In the genomic region with DNA sequence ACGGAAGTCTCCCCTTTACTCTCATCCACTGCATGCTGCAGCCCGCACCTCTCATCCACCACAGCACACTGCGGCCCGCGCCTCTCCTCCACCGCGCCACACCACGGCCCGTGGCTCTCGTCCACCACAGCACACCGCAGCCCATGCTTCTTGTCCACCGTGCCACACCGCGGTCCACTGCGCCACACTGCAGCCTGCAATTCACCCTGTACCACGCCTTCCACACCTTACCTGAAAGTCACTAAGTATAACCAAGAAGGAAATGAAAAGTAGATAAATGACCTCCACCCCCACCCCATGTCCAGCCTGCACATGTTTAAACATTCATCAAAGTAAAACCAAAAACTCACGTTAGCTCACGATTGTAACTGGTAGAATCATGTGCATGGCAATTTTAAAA, we compare ENCODE assay signal across 12 cellular contexts.
DNase-seq lines count a peak whose midpoint lies in the region; ATAC-seq and TF ChIP-seq lines count a peak whose summit lies in the region.
"Had no signal": no experiment of that assay in that cellular context is flagged by ENCODE, and none has a peak within 500 bp of the region (broad histone marks: within the 10 kb centered on the region; RNA-seq: fewer than 3 reads in every experiment).

No MANE protein-coding gene starts in this region.

- no peak overlapping the region for H2BK20ac ChIP-seq in IMR-90 (ENCODE audit: low read depth, low read length)

- no peak for DNase-seq in IMR-90
- DNase-seq in immature natural killer cell: peak in 1 of 3 donors; percentile 24
- DNase-seq in sigmoid colon: peak; percentile 68
- DNase-seq in activated CD8-positive, alpha-beta memory T cell treated with anti-CD3 and anti-CD28 coated beads, Interleukin-2, amount 50 U/mL, for 4 hours: no peak
- no peak for DNase-seq in SW480 (ENCODE audit: low spot score)
- no peak for DNase-seq in GM23248
- DNase-seq: PC-9, testis had no signal

- dilution Hi-C loops in IMR-90 (cut with HindIII; ENCODE audit: low sequenced_read_pairs, unreplicated experiment): no loop called here

- TF ChIP-seq POLR2A in IMR-90 (IDR thresholded peaks at IDR 0.05; ENCODE audit: low read depth, low read length): no peak
- TF ChIP-seq POLR2A in sigmoid colon (IDR thresholded peaks at IDR 0.05): no peak

- in situ Hi-C loops in IMR-90 (cut with MboI; ENCODE audit: low sequenced_read_pairs): loop anchor here (25.0 kb wide), 1 partner anchor 174 kb away; the partner anchor contains the start of gene DIP2C
- in situ Hi-C loops in GM23248 (cut with MboI): no loop called here

- peaks cover 64% of the 10 kb centered on the region for H3K79me2 ChIP-seq in GM23248 (ENCODE audit: insufficient read depth)

- no peak overlapping the region for H3K4ac ChIP-seq in IMR-90 (ENCODE audit: low read depth, low read length)

- no peak overlapping the region for H2BK5ac ChIP-seq in IMR-90 (ENCODE audit: low read depth, low read length, poor library complexity, severe bottlenecking)

- peaks cover 3% of the 10 kb centered on the region for H3K4me1 ChIP-seq in IMR-90 (ENCODE audit: control insufficient read depth, insufficient read depth, low read length)
- H3K4me1 ChIP-seq in sigmoid colon: peaks cover 0 to 83% (median 64%) of the 10 kb centered on the region in 4 donors
- 0 out of 2 replicates have a peak, but pooled peaks cover 7% of the 10 kb centered on the region for H3K4me1 ChIP-seq in GM23248 (ENCODE audit: insufficient read depth)

- no peak overlapping the region for H2BK120ac ChIP-seq in IMR-90 (ENCODE audit: low read depth, low read length)

- CTCF ChIA-PET in IMR-90 (lab: Yijun Ruan, JAX): no interaction called here

- H3K36me3 Mint-ChIP-seq in immature natural killer cell: no peaks in the 10 kb centered on the region
- H3K36me3 Mint-ChIP-seq: mesothelial cell of epicardium had no signal

- no peak overlapping the region for H2AK9ac ChIP-seq in IMR-90 (replicated peaks; ENCODE audit: low read depth, low read length, poor library complexity)

- H3K27me3 ChIP-seq in IMR-90 (ENCODE audit: control insufficient read depth, insufficient read depth, low read length): no peaks in the 10 kb centered on the region
- no peaks in the 10 kb centered on the region for H3K27me3 ChIP-seq in sigmoid colon
- no peaks in the 10 kb centered on the region for H3K27me3 ChIP-seq in GM23248 (replicated peaks; ENCODE audit: insufficient read depth)
- H3K27me3 ChIP-seq: ascending aorta, testis had no signal

- H3K9me3 Mint-ChIP-seq in immature natural killer cell: no peaks in the 10 kb centered on the region
- H3K9me3 Mint-ChIP-seq: mesothelial cell of epicardium had no signal

- peak overlapping the region in 4 of 6 donors; percentile 0 to 73 (median 28) for H3K27ac Mint-ChIP-seq in immature natural killer cell
- H3K27ac Mint-ChIP-seq: mesothelial cell of epicardium had no signal

- H3K27ac ChIP-seq in IMR-90 (ENCODE audit: insufficient read depth, low read length) (no peak overlapping the region), sigmoid colon (peak overlapping the region in 3 of 4 donors; percentile 70 to 92 (median 86)), GM23248 (no peak overlapping the region)
- H3K27ac ChIP-seq: ascending aorta, PC-9, testis had no signal

- no peak overlapping the region for H3K14ac ChIP-seq in IMR-90 (replicated peaks; ENCODE audit: low read depth, low read length)

- ATAC-seq in GM18867 (IDR thresholded peaks at IDR 0.05; ENCODE audit: unreplicated experiment) (peak; percentile 59), IMR-90 (ENCODE audit: low read depth) (no peak), HG03045 (IDR thresholded peaks at IDR 0.05; ENCODE audit: unreplicated experiment) (no peak)

- TF ChIP-seq CTCF in IMR-90 (conservative IDR thresholded peaks at IDR 0.05; ENCODE audit: low read depth, low read length): no peak
- TF ChIP-seq CTCF in sigmoid colon (IDR thresholded peaks at IDR 0.05): no peak

- 83% methylated on average over 1 of the region's 18 CpGs; no CpG with 5 or more reads in 1 of the 2 experiments for WGBS in IMR-90 (ENCODE audit: extremely low coverage in 2 of 2, insufficient read length in 1 of 2), 2 experiments
- 21 to 74% methylated on average over 18 of the region's 18 CpGs for WGBS in sigmoid colon, 2 donors
- 95 to 98% methylated on average over 18 of the region's 18 CpGs for WGBS in GM23248 (ENCODE audit: low coverage in 1 of 2, low lambda C conversion rate in 2 of 2, missing lambda C conversion rate in 2 of 2), 2 experiments

- H3K4me2 ChIP-seq in IMR-90 (ENCODE audit: low read depth, low read length) (no peak overlapping the region), GM23248 (ENCODE audit: unreplicated experiment) (no peak overlapping the region)
- H3K4me2 ChIP-seq: PC-9 had no signal

- peaks cover 30 to 38% of the 10 kb centered on the region in 2 donors for H3K4me1 Mint-ChIP-seq in immature natural killer cell

- no peak overlapping the region for H3K4me3 ChIP-seq in IMR-90 (ENCODE audit: insufficient read depth, low read depth, low read length)
- peak overlapping the region in 1 of 4 donors; percentile 9 for H3K4me3 ChIP-seq in sigmoid colon
- no peak overlapping the region for H3K4me3 ChIP-seq in GM23248
- H3K4me3 ChIP-seq: ascending aorta, PC-9, testis had no signal

- H4K20me1 ChIP-seq in IMR-90 (ENCODE audit: insufficient read depth, low read length) (peaks cover 67% of the 10 kb centered on the region), GM23248 (ENCODE audit: insufficient read depth) (no peaks in the 10 kb centered on the region)

- H4K5ac ChIP-seq in IMR-90 (ENCODE audit: low read depth, low read length): no peak overlapping the region

- no peak for TF ChIP-seq RAD21 in IMR-90 (IDR thresholded peaks at IDR 0.05; ENCODE audit: low read length)

- H2AK5ac ChIP-seq in IMR-90 (ENCODE audit: low read depth, low read length): peak overlapping the region; percentile 33; the same call in 1 of the 2 replicates

- peaks cover 17 to 91% of the 10 kb centered on the region in 2 experiments; a peak in 3 of 4 replicates for H3K79me1 ChIP-seq in IMR-90 (ENCODE audit: low read depth in 1 of 2, low read length in 2 of 2)

- H3F3A ChIP-seq in GM23248 (ENCODE audit: insufficient read depth): no peaks in the 10 kb centered on the region

- H3K36me3 ChIP-seq in IMR-90 (ENCODE audit: control insufficient read depth, insufficient read depth, low read length): peaks cover 4% of the 10 kb centered on the region; the same call in 1 of the 2 replicates
- no peaks in the 10 kb centered on the region for H3K36me3 ChIP-seq in sigmoid colon
- H3K36me3 ChIP-seq in GM23248 (ENCODE audit: low read depth): no peaks in the 10 kb centered on the region
- H3K36me3 ChIP-seq: ascending aorta had no signal

- POLR2A ChIA-PET in IMR-90 (lab: Charles Lee; ENCODE audit: unreplicated experiment): interaction anchor here (0.6 kb wide), 1 partner anchor 175 kb away, joined by 5 read pairs; no protein-coding TSS in a partner anchor

- H2BK15ac ChIP-seq in IMR-90 (ENCODE audit: low read depth, low read length): no peak overlapping the region

- peaks cover 18% of the 10 kb centered on the region for H3K9me1 ChIP-seq in IMR-90 (ENCODE audit: insufficient read depth, low read length)

- no peak overlapping the region for H3K23ac ChIP-seq in IMR-90 (ENCODE audit: low read depth, low read length)

- H3K9me2 ChIP-seq in GM23248 (ENCODE audit: insufficient read depth): no peaks in the 10 kb centered on the region

- H3K27me3 Mint-ChIP-seq in immature natural killer cell (ENCODE audit: low read depth in 3 of 3): peaks cover 0 to 6% (median 2%) of the 10 kb centered on the region in 3 donors

- no peak overlapping the region for H3K18ac ChIP-seq in IMR-90 (ENCODE audit: low read depth, low read length)

- intact Hi-C loops in IMR-90 (cut with micrococcal nuclease): loop anchor here (5.0 kb wide), 1 partner anchor 474 kb away; the partner anchor contains the start of gene GTPBP4
- intact Hi-C loops in sigmoid colon (cut with DNase I): loop anchor here (5.0 kb wide), 3 partner anchors 94 to 154 kb away; no protein-coding TSS in a partner anchor

- H3K9ac ChIP-seq in IMR-90 (ENCODE audit: low read depth, low read length): no peak overlapping the region
- H3K9ac ChIP-seq in GM23248: no peak overlapping the region

- H2AFZ ChIP-seq in IMR-90 (replicated peaks; ENCODE audit: low read length, poor library complexity): no peak overlapping the region
- no peak overlapping the region for H2AFZ ChIP-seq in GM23248
- H2AFZ ChIP-seq: PC-9 had no signal

- BruUV-seq in IMR-90 (replicated peaks; lab: Mats Ljungman, UMichigan): no TSS peak

- H3K56ac ChIP-seq in IMR-90 (ENCODE audit: extremely low read depth, insufficient read depth, low read length): no peak overlapping the region

- H4K91ac ChIP-seq in IMR-90 (ENCODE audit: insufficient read depth, low read depth, low read length): no peak overlapping the region

- TF ChIP-seq EP300 in sigmoid colon (IDR thresholded peaks at IDR 0.05): no peak

- H4K8ac ChIP-seq in IMR-90 (ENCODE audit: low read depth in 2 of 2, low read length in 2 of 2): no peak overlapping the region

- H3K4me3 Mint-ChIP-seq in immature natural killer cell: peak overlapping the region; percentile 68 to 88 (median 87)
- H3K4me3 Mint-ChIP-seq: mesothelial cell of epicardium had no signal

- H3K9me3 ChIP-seq in IMR-90 (ENCODE audit: control insufficient read depth, insufficient read depth, low read length) (no peaks in the 10 kb centered on the region), sigmoid colon (no peaks in the 10 kb centered on the region), GM23248 (ENCODE audit: low read depth) (no peaks in the 10 kb centered on the region)
- H3K9me3 ChIP-seq: ascending aorta, testis had no signal

TF ChIP-seq in IMR-90, 13 proteins besides CTCF, POLR2A, EP300 and RAD21 (continues in another document):
- TF ChIP-seq BHLHE40 (IDR thresholded peaks at IDR 0.05; ENCODE audit: low read depth, low read length) (no peak), FOS (IDR thresholded peaks at IDR 0.05; ENCODE audit: low read depth, low read length) (no peak), RCOR1 (IDR thresholded peaks at IDR 0.05; ENCODE audit: insufficient replicate concordance, low read length) (no peak), CHD1 (IDR thresholded peaks at IDR 0.05; ENCODE audit: low read depth, low read length) (no peak), CEBPB (IDR thresholded peaks at IDR 0.05; ENCODE audit: low read depth, low read length) (no peak), SMC3 (IDR thresholded peaks at IDR 0.05; ENCODE audit: low read depth, low read length) (no peak), MXI1 (IDR thresholded peaks at IDR 0.05; ENCODE audit: borderline replicate concordance, low read depth, low read length) (no peak), MAZ (IDR thresholded peaks at IDR 0.05; ENCODE audit: borderline replicate concordance, low read depth, low read length) (no peak), RFX5 (IDR thresholded peaks at IDR 0.05; ENCODE audit: low read depth, low read length) (no peak)
- TF ChIP-seq, protein P1, sequence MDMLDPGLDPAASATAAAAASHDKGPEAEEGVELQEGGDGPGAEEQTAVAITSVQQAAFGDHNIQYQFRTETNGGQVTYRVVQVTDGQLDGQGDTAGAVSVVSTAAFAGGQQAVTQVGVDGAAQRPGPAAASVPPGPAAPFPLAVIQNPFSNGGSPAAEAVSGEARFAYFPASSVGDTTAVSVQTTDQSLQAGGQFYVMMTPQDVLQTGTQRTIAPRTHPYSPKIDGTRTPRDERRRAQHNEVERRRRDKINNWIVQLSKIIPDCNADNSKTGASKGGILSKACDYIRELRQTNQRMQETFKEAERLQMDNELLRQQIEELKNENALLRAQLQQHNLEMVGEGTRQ (IDR thresholded peaks at IDR 0.05; ENCODE audit: low read depth, low read length): no peak

Comparison
In these comparisons a context has a peak if more than half of its experiments do, and no peak if none do; other contexts are left out.
1. H3K27ac ChIP-seq: peak in sigmoid colon (3 of 4); none in IMR-90 (single experiment) and GM23248 (single experiment).